In the genomic region with DNA sequence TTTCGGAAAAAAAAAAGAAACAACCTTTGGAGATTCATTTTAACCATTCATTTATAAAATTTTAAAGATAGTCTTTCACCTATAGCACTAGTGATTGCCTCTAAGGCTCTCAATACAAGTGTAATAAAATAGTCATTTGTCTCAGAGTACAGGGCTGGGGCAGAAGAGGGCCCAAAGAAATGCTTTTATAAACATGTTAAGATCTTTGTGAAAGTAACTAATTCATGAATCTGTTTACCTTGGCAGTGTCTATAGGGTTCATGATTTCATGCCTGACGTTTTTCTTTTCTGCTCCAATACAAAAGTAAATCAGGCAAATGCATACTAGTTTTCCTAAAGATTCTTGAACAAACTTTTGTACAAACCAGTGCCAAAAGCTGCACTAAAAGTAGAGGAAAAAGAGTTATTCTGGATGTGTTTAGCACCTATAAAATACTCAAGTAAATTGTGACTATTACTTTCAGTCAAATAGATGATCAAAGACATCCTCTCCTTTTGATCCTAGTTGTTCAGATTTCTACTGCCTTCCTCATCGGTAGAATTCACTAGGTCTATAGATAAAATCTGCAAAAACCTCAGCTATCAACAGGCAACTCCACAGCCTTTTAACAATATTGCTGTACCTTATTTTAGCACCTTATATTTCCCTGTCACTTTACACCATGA, we compare ENCODE assay signal across 1 cellular context.
TF ChIP-seq lines count a peak whose summit lies in the region.

No MANE protein-coding gene starts in this region.

TF ChIP-seq in HCT116, 20 proteins besides CTCF, POLR2A, EP300 and RAD21 (continued from another document):
- TF ChIP-seq, protein P1, sequence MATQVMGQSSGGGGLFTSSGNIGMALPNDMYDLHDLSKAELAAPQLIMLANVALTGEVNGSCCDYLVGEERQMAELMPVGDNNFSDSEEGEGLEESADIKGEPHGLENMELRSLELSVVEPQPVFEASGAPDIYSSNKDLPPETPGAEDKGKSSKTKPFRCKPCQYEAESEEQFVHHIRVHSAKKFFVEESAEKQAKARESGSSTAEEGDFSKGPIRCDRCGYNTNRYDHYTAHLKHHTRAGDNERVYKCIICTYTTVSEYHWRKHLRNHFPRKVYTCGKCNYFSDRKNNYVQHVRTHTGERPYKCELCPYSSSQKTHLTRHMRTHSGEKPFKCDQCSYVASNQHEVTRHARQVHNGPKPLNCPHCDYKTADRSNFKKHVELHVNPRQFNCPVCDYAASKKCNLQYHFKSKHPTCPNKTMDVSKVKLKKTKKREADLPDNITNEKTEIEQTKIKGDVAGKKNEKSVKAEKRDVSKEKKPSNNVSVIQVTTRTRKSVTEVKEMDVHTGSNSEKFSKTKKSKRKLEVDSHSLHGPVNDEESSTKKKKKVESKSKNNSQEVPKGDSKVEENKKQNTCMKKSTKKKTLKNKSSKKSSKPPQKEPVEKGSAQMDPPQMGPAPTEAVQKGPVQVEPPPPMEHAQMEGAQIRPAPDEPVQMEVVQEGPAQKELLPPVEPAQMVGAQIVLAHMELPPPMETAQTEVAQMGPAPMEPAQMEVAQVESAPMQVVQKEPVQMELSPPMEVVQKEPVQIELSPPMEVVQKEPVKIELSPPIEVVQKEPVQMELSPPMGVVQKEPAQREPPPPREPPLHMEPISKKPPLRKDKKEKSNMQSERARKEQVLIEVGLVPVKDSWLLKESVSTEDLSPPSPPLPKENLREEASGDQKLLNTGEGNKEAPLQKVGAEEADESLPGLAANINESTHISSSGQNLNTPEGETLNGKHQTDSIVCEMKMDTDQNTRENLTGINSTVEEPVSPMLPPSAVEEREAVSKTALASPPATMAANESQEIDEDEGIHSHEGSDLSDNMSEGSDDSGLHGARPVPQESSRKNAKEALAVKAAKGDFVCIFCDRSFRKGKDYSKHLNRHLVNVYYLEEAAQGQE (IDR thresholded peaks at IDR 0.05; ENCODE audit: low read depth): no peak
TF ChIP-seq in HCT116: peak in this region for 0.
